23 cellular contexts compared by ENCODE assay signal in the genomic region with DNA sequence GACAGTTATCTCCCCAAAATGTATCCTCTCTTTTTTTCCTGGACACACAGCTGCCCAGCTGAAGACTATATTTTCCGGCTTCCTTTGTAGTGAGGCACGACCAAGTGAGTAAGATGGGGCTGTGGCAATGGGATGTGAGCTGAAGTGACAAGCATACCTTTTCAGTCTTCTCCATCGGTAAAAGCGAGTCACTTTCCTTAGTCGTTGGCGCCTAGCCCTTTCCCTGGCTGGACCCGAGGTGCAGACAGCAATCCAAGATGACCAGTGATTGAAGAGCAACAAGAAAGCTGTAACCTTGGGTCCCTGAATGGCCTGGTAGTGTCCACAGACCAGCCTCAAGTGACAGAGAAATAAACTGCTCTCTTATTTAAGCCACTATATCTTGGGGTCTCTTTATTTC.
DNase-seq lines count a peak whose midpoint lies in the region; ATAC-seq, FAIRE-seq and TF ChIP-seq lines count a peak whose summit lies in the region.
"Had no signal": no experiment of that assay in that cellular context is flagged by ENCODE, and none has a peak within 500 bp of the region (broad histone marks: within the 10 kb centered on the region; RNA-seq: fewer than 3 reads in every experiment).

No MANE protein-coding gene starts in this region.

- intact Hi-C loops in MCF 10A (cut with micrococcal nuclease) = no loop called here
- intact Hi-C loops in mammary epithelial cell (cut with micrococcal nuclease) = no loop called here
- intact Hi-C loops in psoas muscle (cut with DNase I) = no loop called here

- POLR2A ChIA-PET in MCF 10A (lab: Yijun Ruan, JAX) = interaction anchor here (1.7 to 1.8 kb wide), 2 partner anchors 29 to 233 kb away, joined by 5 to 8 read pairs; no protein-coding TSS in a partner anchor

- in situ Hi-C loops in mammary epithelial cell (cut with MboI; ENCODE audit: low sequenced_read_pairs in 2 of 2) = no loop called here

- TF ChIP-seq CTCF in MCF 10A (IDR thresholded peaks at IDR 0.05; ENCODE audit: unreplicated experiment) (no peak), mammary epithelial cell (conservative IDR thresholded peaks at IDR 0.05 in 1 of 2, IDR thresholded peaks at IDR 0.05 in 1 of 2; ENCODE audit: extremely low read depth in 1 of 2, insufficient read depth in 1 of 2, low read depth in 1 of 2, low read length in 2 of 2) (no peak), bronchial epithelial cell (IDR thresholded peaks at IDR 0.05; ENCODE audit: insufficient read depth, low read length, severe bottlenecking) (no peak), psoas muscle (IDR thresholded peaks at IDR 0.05) (no peak)

- BruUV-seq in MCF 10A (replicated peaks; lab: Mats Ljungman, UMichigan) (no TSS peak), mammary epithelial cell (replicated peaks; lab: Mats Ljungman, UMichigan) (no TSS peak)

- H3K36me3 ChIP-seq in mammary epithelial cell (ENCODE audit: insufficient read depth, low read length) = no peaks in the 10 kb centered on the region
- no peaks in the 10 kb centered on the region for H3K36me3 ChIP-seq in bronchial epithelial cell (ENCODE audit: control insufficient read depth, insufficient read depth, low read length)
- no peaks in the 10 kb centered on the region for H3K36me3 ChIP-seq in psoas muscle (ENCODE audit: insufficient read depth in 1 of 2, low read depth in 1 of 2)
- H3K36me3 ChIP-seq: BLaER1 had no signal

- no peaks in the 10 kb centered on the region for H4K20me1 ChIP-seq in mammary epithelial cell (ENCODE audit: insufficient read depth, low read length)
- H4K20me1 ChIP-seq: BLaER1 had no signal

- H3K4me3 ChIP-seq in mammary epithelial cell (replicated peaks in 1 of 3; ENCODE audit: insufficient read depth in 1 of 3, low read depth in 2 of 3, low read length in 3 of 3) = no peak overlapping the region
- H3K4me3 ChIP-seq in bronchial epithelial cell (ENCODE audit: low read depth, low read length) = no peak overlapping the region
- H3K4me3 ChIP-seq in psoas muscle = no peak overlapping the region
- H3K4me3 ChIP-seq: BLaER1 had no signal

- H3K4me2 ChIP-seq in mammary epithelial cell (ENCODE audit: insufficient read depth, low read depth, low read length) = no peak overlapping the region
- H3K4me2 ChIP-seq: BLaER1 had no signal

- dilution Hi-C loops in mammary epithelial cell (cut with HindIII; ENCODE audit: low sequenced_read_pairs) = no loop called here

- H3K27ac ChIP-seq in mammary epithelial cell (ENCODE audit: insufficient read depth, low read depth, low read length) (no peak overlapping the region), psoas muscle (peak overlapping the region; percentile 69), caudate nucleus (ENCODE audit: low read depth, low read length) (no peak overlapping the region)
- H3K27ac ChIP-seq: 22Rv1, BLaER1 had no signal

- no peaks in the 10 kb centered on the region for H3K27me3 Mint-ChIP-seq in MCF 10A (ENCODE audit: insufficient read depth, unreplicated experiment)

- H3K4me1 ChIP-seq in mammary epithelial cell (ENCODE audit: insufficient read depth, low read length) (peaks cover 24% of the 10 kb centered on the region), psoas muscle (peaks cover 15% of the 10 kb centered on the region)
- H3K4me1 ChIP-seq: Caco-2 had no signal

- ATAC-seq in psoas muscle (peak in 2 of 4 donors; percentile 15 to 70), GM19467 (IDR thresholded peaks at IDR 0.05; ENCODE audit: unreplicated experiment) (no peak), GM21528 (IDR thresholded peaks at IDR 0.05; ENCODE audit: low FRiP score, unreplicated experiment) (no peak)

- WGBS in mammary epithelial cell (ENCODE audit: low coverage, missing lambda C conversion rate) = 73% methylated on average over 7 of the region's 7 CpGs
- WGBS in psoas muscle, 3 donors = 50 to 64% (median 55%) methylated on average over 7 of the region's 7 CpGs

- H3K36me3 Mint-ChIP-seq in MCF 10A (ENCODE audit: insufficient read depth, unreplicated experiment) = no peaks in the 10 kb centered on the region
- H3K36me3 Mint-ChIP-seq: CD4-positive, alpha-beta memory T cell had no signal

- no peak overlapping the region for H3K9ac ChIP-seq in mammary epithelial cell (ENCODE audit: insufficient read depth, low read length)
- H3K9ac ChIP-seq: BLaER1 had no signal

- CTCF ChIA-PET in MCF 10A (lab: Yijun Ruan, JAX) = interaction anchor here (0.6 to 1.9 kb wide), 4 partner anchors 11 to 137 kb away, joined by 3 to 7 read pairs (median 4); no protein-coding TSS in a partner anchor
- CTCF ChIA-PET in mammary epithelial cell (lab: Charles Lee; ENCODE audit: low non-redundant PET) = no interaction called here

- H3K79me2 ChIP-seq in mammary epithelial cell (ENCODE audit: insufficient read depth, low read length) = no peaks in the 10 kb centered on the region

- no peak for TF ChIP-seq POLR2A in GM12891 (IDR thresholded peaks at IDR 0.05; ENCODE audit: low read depth, low read length)

- H3K4me1 Mint-ChIP-seq in MCF 10A (ENCODE audit: insufficient read depth, unreplicated experiment) = peaks cover 49% of the 10 kb centered on the region

- H3K4me3 Mint-ChIP-seq in MCF 10A (ENCODE audit: unreplicated experiment) = no peak overlapping the region
- H3K4me3 Mint-ChIP-seq: CD4-positive, alpha-beta memory T cell had no signal

- H3K9me3 Mint-ChIP-seq in MCF 10A (ENCODE audit: unreplicated experiment) = no peaks in the 10 kb centered on the region

- H3K27me3 ChIP-seq in mammary epithelial cell (ENCODE audit: insufficient read depth, low read length) (no peaks in the 10 kb centered on the region), bronchial epithelial cell (ENCODE audit: control insufficient read depth, insufficient read depth, low read length) (no peaks in the 10 kb centered on the region), psoas muscle (ENCODE audit: insufficient read depth in 3 of 3, low read length in 2 of 3) (no peaks in the 10 kb centered on the region)
- H3K27me3 ChIP-seq: BLaER1 had no signal

- no peak for FAIRE-seq in bronchial epithelial cell (lab: Jason Lieb, UNC)
- no peak for FAIRE-seq in GM12891 (lab: Jason Lieb, UNC)
- FAIRE-seq: GM12892, H1 had no signal

- DNase-seq in MCF 10A (ENCODE audit: unreplicated experiment) (peak; percentile 19), mammary epithelial cell (no peak), bronchial epithelial cell (ENCODE audit: low read depth) (peak; percentile 22), psoas muscle (peak in 1 of 2 donors; percentile 14), GM12891 (ENCODE audit: insufficient read length, low spot score) (no peak), caudate nucleus (lab: John Stamatoyannopoulos, UW) (no peak)
- DNase-seq: ACHN; Caco-2; CD4-positive, alpha-beta memory T cell; DMS 273 treated with DMSO at 0.1 percent for 48 hours; DMS79 treated with DMSO at 0.1 percent for 48 hours; Kasumi-1; NCI-H1092; NCI-H1436; NCI-H2029; NCI-H2227 treated with DMSO at 0.1 percent for 48 hours; NCI-H510A had no signal

- H3K9me3 ChIP-seq in mammary epithelial cell (replicated peaks; ENCODE audit: insufficient read depth, low read length) = no peaks in the 10 kb centered on the region
- no peaks in the 10 kb centered on the region for H3K9me3 ChIP-seq in psoas muscle
- H3K9me3 ChIP-seq: Caco-2 had no signal

- no peak overlapping the region for H3K27ac Mint-ChIP-seq in MCF 10A (ENCODE audit: low read depth, unreplicated experiment)
- H3K27ac Mint-ChIP-seq: CD4-positive, alpha-beta memory T cell had no signal

- H2AFZ ChIP-seq in mammary epithelial cell (ENCODE audit: low read depth, low read length) = no peak overlapping the region

TF ChIP-seq in GM12891, 5 proteins besides CTCF, POLR2A, EP300 and RAD21:
- TF ChIP-seq POU2F2 (IDR thresholded peaks at IDR 0.05; ENCODE audit: low read depth, low read length) (no peak), PAX5 (IDR thresholded peaks at IDR 0.05; ENCODE audit: insufficient read depth, low read length, severe bottlenecking) (no peak), TAF1 (IDR thresholded peaks at IDR 0.05; ENCODE audit: low read depth, low read length) (no peak), POLR2AphosphoS5 (IDR thresholded peaks at IDR 0.05; ENCODE audit: low read depth, low read length) (no peak), SPI1 (IDR thresholded peaks at IDR 0.05; ENCODE audit: low read depth, low read length) (no peak)

Comparison
In these comparisons a context has a peak if more than half of its experiments do, and no peak if none do; other contexts are left out.
1. DNase-seq: peak in MCF 10A (single experiment) and bronchial epithelial cell (single experiment); none in mammary epithelial cell (single experiment), GM12891 (single experiment) and caudate nucleus (0 of 61).